27 cellular contexts compared by ENCODE assay signal in the genomic region with DNA sequence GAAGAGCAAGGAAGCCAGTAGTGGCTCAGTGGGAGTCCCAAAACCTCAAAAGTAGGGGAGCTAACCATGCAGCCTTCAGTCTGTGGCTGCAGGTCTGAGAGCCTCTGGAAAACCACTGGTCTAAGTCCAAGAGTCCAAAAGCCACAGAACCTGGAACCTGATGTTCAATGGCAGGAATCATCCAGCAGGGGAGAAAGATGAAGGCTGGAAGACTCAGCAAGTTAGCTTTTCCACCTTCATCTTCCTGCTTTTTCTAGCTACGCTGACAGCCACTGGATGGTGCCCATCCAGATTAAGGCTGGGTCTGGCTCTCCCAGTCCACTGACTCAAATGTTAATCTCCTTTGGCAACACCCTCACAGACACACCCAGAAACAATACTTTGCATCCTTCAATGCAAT.
"Had no signal": no experiment of that assay in that cellular context is flagged by ENCODE, and none has a peak within 500 bp of the region (broad histone marks: within the 10 kb centered on the region; RNA-seq: fewer than 3 reads in every experiment).

No MANE protein-coding gene starts in this region.

- DNase-seq: activated CD4-positive, alpha-beta T cell treated with anti-CD3 and anti-CD28 coated beads for 4 hours; activated CD4-positive, alpha-beta T cell treated with anti-CD3 and anti-CD28 coated beads, Interleukin-2, amount 50 U/mL, for 4 hours; activated CD4-positive, CD25-positive, alpha-beta regulatory T cell; activated naive CD4-positive, alpha-beta T cell treated with Interleukin-2 at 50 U/mL for 16 hours; activated naive CD8-positive, alpha-beta T cell treated with anti-CD3 and anti-CD28 coated beads for 36 hours; activated T-cell treated with anti-CD3 and anti-CD28 coated beads for 4 hours; activated T-cell treated with anti-CD3 and anti-CD28 coated beads, Interleukin-2, amount 50 U/mL, for 72 hours; adrenal gland; dorsolateral prefrontal cortex; effector memory CD4-positive, alpha-beta T cell; heart left ventricle; hypothalamus; mucosa of descending colon; ovary; right lobe of liver; stimulated activated CD4-positive, alpha-beta T cell treated with anti-CD3 and anti-CD28 coated beads, Interleukin-12 subunit alpha, Interleukin-12 subunit beta, amount 100 ng/mL, for 4 hours; stimulated activated CD4-positive, alpha-beta T cell treated with anti-CD3 and anti-CD28 coated beads, Interleukin-4, amount 100 ng/mL, for 1 hour; stimulated activated naive CD8-positive, alpha-beta T cell treated with anti-CD3 and anti-CD28 coated beads, Interleukin-15, Interleukin-2, amounts not matched to agents 100 U/mL and 50 U/mL, for 24 hours; uterus had no signal

- H3K36me3 Mint-ChIP-seq: activated naive CD8-positive, alpha-beta T cell treated with anti-CD3 and anti-CD28 coated beads for 36 hours; brain; natural killer cell treated with Interleukin-12 subunit alpha and Interleukin-12 subunit beta and Interleukin-15 and Interleukin-18, amount 100 ng/mL, for 72 hours; type B pancreatic cell had no signal

- H3K36me3 ChIP-seq: adrenal gland, ascending aorta, heart left ventricle, neutrophil, ovary, right lobe of liver, uterus had no signal

- H3K27me3 Mint-ChIP-seq: activated naive CD8-positive, alpha-beta T cell treated with anti-CD3 and anti-CD28 coated beads for 36 hours; brain; natural killer cell treated with Interleukin-12 subunit alpha and Interleukin-12 subunit beta and Interleukin-15 and Interleukin-18, amount 100 ng/mL, for 72 hours; progenitor cell of endocrine pancreas; type B pancreatic cell had no signal

- H3K27ac Mint-ChIP-seq: activated naive CD8-positive, alpha-beta T cell treated with anti-CD3 and anti-CD28 coated beads for 36 hours; activated T-cell treated with anti-CD3 and anti-CD28 coated beads, Interleukin-2, amount 50 U/mL, for 72 hours; brain; natural killer cell treated with Interleukin-12 subunit alpha and Interleukin-12 subunit beta and Interleukin-15 and Interleukin-18, amount 100 ng/mL, for 72 hours; progenitor cell of endocrine pancreas; type B pancreatic cell had no signal

- H3K27me3 ChIP-seq: adrenal gland, ascending aorta, dorsolateral prefrontal cortex, heart left ventricle, neutrophil, ovary, right lobe of liver, uterus had no signal

- H3K4me3 Mint-ChIP-seq: activated naive CD8-positive, alpha-beta T cell treated with anti-CD3 and anti-CD28 coated beads for 36 hours; activated T-cell treated with anti-CD3 and anti-CD28 coated beads, Interleukin-2, amount 50 U/mL, for 72 hours; brain; natural killer cell treated with Interleukin-12 subunit alpha and Interleukin-12 subunit beta and Interleukin-15 and Interleukin-18, amount 100 ng/mL, for 72 hours; type B pancreatic cell had no signal

- H3K27ac ChIP-seq: adrenal gland, ascending aorta, coronary artery, dorsolateral prefrontal cortex, heart left ventricle, neutrophil, ovary, right lobe of liver, uterus had no signal

- H3K4me1 ChIP-seq: adrenal gland, ascending aorta, heart left ventricle, right lobe of liver, uterus had no signal

- H3K9me3 ChIP-seq: adrenal gland, ascending aorta, heart left ventricle, mucosa of descending colon, neutrophil, ovary, right lobe of liver, uterus had no signal

- H3K4me3 ChIP-seq: adrenal gland, ascending aorta, coronary artery, dorsolateral prefrontal cortex, heart left ventricle, lung, mucosa of descending colon, ovary, right lobe of liver, uterus had no signal

- H3K9me3 Mint-ChIP-seq: activated naive CD8-positive, alpha-beta T cell treated with anti-CD3 and anti-CD28 coated beads for 36 hours; brain; type B pancreatic cell had no signal

- ATAC-seq: activated T-cell treated with anti-CD3 and anti-CD28 coated beads, Interleukin-2, amount 50 U/mL, for 72 hours; heart left ventricle; mucosa of descending colon; natural killer cell treated with Interleukin-12 subunit alpha and Interleukin-12 subunit beta and Interleukin-15 and Interleukin-18, amount 100 ng/mL, for 72 hours; stimulated activated naive CD8-positive, alpha-beta T cell treated with anti-CD3 and anti-CD28 coated beads, Interleukin-15, Interleukin-2, amounts not matched to agents 100 U/mL and 50 U/mL, for 24 hours had no signal

- H3K4me1 Mint-ChIP-seq: activated naive CD8-positive, alpha-beta T cell treated with anti-CD3 and anti-CD28 coated beads for 36 hours; brain had no signal
